ENCODE assay signal across 8 cellular contexts in genomic region chr1:51570063-51570720, GRCh38. TPM values are rescaled to one million over a fixed set of nuclear protein-coding genes. Genes with fewer than 3 reads are reported as not detected.
DNase-seq lines count a peak whose midpoint lies in the region; ATAC-seq and TF ChIP-seq lines count a peak whose summit lies in the region.

No MANE protein-coding gene starts in this region.

- no peaks in the 10 kb centered on the region for H3K9me3 Mint-ChIP-seq in naive B cell

- ATAC-seq in GM18519 (IDR thresholded peaks at IDR 0.05; ENCODE audit: low FRiP score, unreplicated experiment) (peak; percentile 11), HG02852 (IDR thresholded peaks at IDR 0.05; ENCODE audit: unreplicated experiment) (peak; percentile 42), naive B cell (ENCODE audit: low read depth in 2 of 2) (peak; percentile 75 to 77), GM21360 (IDR thresholded peaks at IDR 0.05; ENCODE audit: unreplicated experiment) (no peak), GM19023 (IDR thresholded peaks at IDR 0.05; ENCODE audit: unreplicated experiment) (no peak)

- no peaks in the 10 kb centered on the region for H3K9me3 ChIP-seq in Peyer's patch

- no peaks in the 10 kb centered on the region for H3K36me3 ChIP-seq in Peyer's patch

- peaks cover 35 to 62% (median 53%) of the 10 kb centered on the region in 3 donors for H3K4me1 Mint-ChIP-seq in naive B cell

- peak overlapping the region; percentile 50 to 81 (median 76) for H3K4me3 Mint-ChIP-seq in naive B cell

- H3K27me3 ChIP-seq in Peyer's patch = no peaks in the 10 kb centered on the region

- no peak for TF ChIP-seq CTCF in Peyer's patch (IDR thresholded peaks at IDR 0.05)

- peaks cover 3 to 23% (median 16%) of the 10 kb centered on the region in 4 donors for H3K4me1 ChIP-seq in Peyer's patch

- H3K27ac Mint-ChIP-seq in naive B cell = peak overlapping the region; percentile 39 to 94 (median 91)

- no peak for TF ChIP-seq POLR2A in Peyer's patch (IDR thresholded peaks at IDR 0.05)

- peak overlapping the region; percentile 33 to 76 (median 44) for H3K27ac ChIP-seq in Peyer's patch

- no peak overlapping the region for H3K4me3 ChIP-seq in Peyer's patch

- no peaks in the 10 kb centered on the region for H3K27me3 Mint-ChIP-seq in naive B cell

- no peak for DNase-seq in Peyer's patch
- DNase-seq in naive B cell = peak; percentile 48
- no peak for DNase-seq in stimulated activated CD4-positive, alpha-beta T cell treated with anti-CD3 and anti-CD28 coated beads, Interleukin-4, amount 100 ng/mL, for 4 hours
- DNase-seq in CD1c-positive myeloid dendritic cell (ENCODE audit: extremely low spot score) = no peak

- no peaks in the 10 kb centered on the region for H3K36me3 Mint-ChIP-seq in naive B cell

RNA-seq across cellular contexts. Expression of gene OSBPL9, which starts 46.7 kb away (rescaled TPM):
- total RNA-seq in Peyer's patch = 100 to 1,000 TPM in 1 of 4 donors, 10 to 100 TPM in 3; 54.1 to 597 (median 69.8) TPM
- polyA plus RNA-seq in naive B cell (ENCODE audit: low read depth in 6 of 6) = 10 to 100 TPM; 46.7 to 77.8 (median 52.9) TPM

RNA-seq across cellular contexts. Expression of gene EPS15, which starts 51.1 kb away (rescaled TPM):
- 100 to 1,000 TPM in 1 of 4 donors, 10 to 100 TPM in 3; 48.9 to 160 (median 65.6) TPM for total RNA-seq in Peyer's patch
- 10 to 100 TPM; 40.6 to 76.5 (median 67.9) TPM for polyA plus RNA-seq in naive B cell (ENCODE audit: low read depth in 6 of 6)

Comparison
In these comparisons a context has a peak if more than half of its experiments do, and no peak if none do; other contexts are left out.
1. ATAC-seq: peak in GM18519 (single experiment), HG02852 (single experiment) and naive B cell (2 of 2); none in GM21360 (single experiment) and GM19023 (single experiment).